Comparison of ENCODE assay signal across 29 cellular contexts in genomic region chr20:38640486-38640885, GRCh38. TPM values are rescaled to one million over a fixed set of nuclear protein-coding genes. Genes with fewer than 3 reads are reported as not detected.
"Had no signal": no experiment of that assay in that cellular context is flagged by ENCODE, and none has a peak within 500 bp of the region (broad histone marks: within the 10 kb centered on the region; RNA-seq: fewer than 3 reads in every experiment).

No MANE protein-coding gene starts in this region.

- H3K4me3 Mint-ChIP-seq: activated CD8-positive, alpha-beta T cell treated with anti-CD3 and anti-CD28 coated beads, Interleukin-2, amount 10 ng/mL, durations not matched to agents 7 days and 5 days; activated naive CD4-positive, alpha-beta T cell treated with anti-CD3 and anti-CD28 coated beads, Interleukin-2, amount 50 U/mL, for 24 hours; naive B cell; stimulated activated effector memory CD8-positive, alpha-beta T cell treated with anti-CD3 and anti-CD28 coated beads, Interleukin-12 subunit alpha, Interleukin-12 subunit beta, amount 100 ng/mL, for 72 hours; T-helper 2 cell treated with Interferon-gamma antibody and Interleukin-4, amounts not matched to agents 5 μg/mL and 100 μg/mL, for 36 hours; type B pancreatic cell had no signal

- DNase-seq: activated CD4-positive, alpha-beta T cell treated with anti-CD3 and anti-CD28 coated beads for 1 hour; activated CD4-positive, alpha-beta T cell treated with anti-CD3 and anti-CD28 coated beads, Interleukin-2, amount 50 U/mL, for 1 hour; activated CD8-positive, alpha-beta T cell treated with anti-CD3 and anti-CD28 coated beads, Interleukin-2, amount 10 ng/mL, durations not matched to agents 7 days and 5 days; activated gamma-delta T cell treated with Interleukin-2 at 50 U/mL for 16 hours; activated T-cell treated with anti-CD3 and anti-CD28 coated beads, Interleukin-2, amount 50 U/mL, for 1 hour; anterior cingulate cortex; central memory CD4-positive, alpha-beta T cell; dermis blood vessel endothelial cell; effector CD8-positive, alpha-beta T cell; erythroblast; foreskin fibroblast; heart right ventricle; lower lobe of right lung; mesendoderm; naive B cell; small intestine; stimulated activated CD4-positive, alpha-beta T cell treated with anti-CD3 and anti-CD28 coated beads, Interleukin-2, amount 100 ng/mL, for 24 hours; WERI-Rb-1 had no signal

- H3K4me3 ChIP-seq: heart right ventricle, lower lobe of right lung, thoracic aorta, vagina had no signal

- H3K27ac ChIP-seq: heart right ventricle, lower lobe of right lung, parathyroid adenoma, thoracic aorta, vagina, WERI-Rb-1 had no signal

- ATAC-seq: activated CD8-positive, alpha-beta T cell treated with anti-CD3 and anti-CD28 coated beads, Interleukin-2, amount 10 ng/mL, durations not matched to agents 7 days and 5 days; heart right ventricle; left lobe of liver; lower lobe of right lung; sciatic nerve; stimulated activated effector memory CD8-positive, alpha-beta T cell treated with anti-CD3 and anti-CD28 coated beads, Interleukin-12 subunit alpha, Interleukin-12 subunit beta, amount 100 ng/mL, for 72 hours had no signal

- H2AFZ ChIP-seq: parathyroid adenoma had no signal

- H3K36me3 ChIP-seq: heart right ventricle, lower lobe of right lung, thoracic aorta, vagina, WERI-Rb-1 had no signal

- H3K27me3 ChIP-seq: vagina had no signal

- H3K9ac ChIP-seq: parathyroid adenoma had no signal

- H3K9me3 Mint-ChIP-seq: activated naive CD4-positive, alpha-beta T cell treated with anti-CD3 and anti-CD28 coated beads, Interleukin-2, amount 50 U/mL, for 24 hours; stimulated activated effector memory CD8-positive, alpha-beta T cell treated with anti-CD3 and anti-CD28 coated beads, Interleukin-12 subunit alpha, Interleukin-12 subunit beta, amount 100 ng/mL, for 72 hours; T-helper 2 cell treated with Interferon-gamma antibody and Interleukin-4, amounts not matched to agents 5 μg/mL and 100 μg/mL, for 36 hours; type B pancreatic cell had no signal

- H3K4me1 Mint-ChIP-seq: stimulated activated effector memory CD8-positive, alpha-beta T cell treated with anti-CD3 and anti-CD28 coated beads, Interleukin-12 subunit alpha, Interleukin-12 subunit beta, amount 100 ng/mL, for 72 hours had no signal

- H3K9me3 ChIP-seq: lower lobe of right lung, thoracic aorta, vagina had no signal

- H3K27ac Mint-ChIP-seq: activated CD8-positive, alpha-beta T cell treated with anti-CD3 and anti-CD28 coated beads, Interleukin-2, amount 10 ng/mL, durations not matched to agents 7 days and 5 days; activated naive CD4-positive, alpha-beta T cell treated with anti-CD3 and anti-CD28 coated beads, Interleukin-2, amount 50 U/mL, for 24 hours; stimulated activated effector memory CD8-positive, alpha-beta T cell treated with anti-CD3 and anti-CD28 coated beads, Interleukin-12 subunit alpha, Interleukin-12 subunit beta, amount 100 ng/mL, for 72 hours; T-helper 2 cell treated with Interferon-gamma antibody and Interleukin-4, amounts not matched to agents 5 μg/mL and 100 μg/mL, for 36 hours; type B pancreatic cell had no signal

- H3K79me2 ChIP-seq: parathyroid adenoma had no signal

- H3K36me3 Mint-ChIP-seq: activated naive CD4-positive, alpha-beta T cell treated with anti-CD3 and anti-CD28 coated beads, Interleukin-2, amount 50 U/mL, for 24 hours; naive B cell; stimulated activated effector memory CD8-positive, alpha-beta T cell treated with anti-CD3 and anti-CD28 coated beads, Interleukin-12 subunit alpha, Interleukin-12 subunit beta, amount 100 ng/mL, for 72 hours; type B pancreatic cell had no signal

RNA-seq across cellular contexts. Expression of gene ARHGAP40, which starts 38.9 kb away (rescaled TPM):
- polyA plus RNA-seq: fibroblast of lung, heart right ventricle had no signal

RNA-seq across cellular contexts. Expression of gene ADIG, which starts 59.5 kb away (rescaled TPM):
- polyA plus RNA-seq: fibroblast of lung, heart right ventricle, keratinocyte, small intestine had no signal
